ENCODE assay signal across 28 cellular contexts in the genomic region with DNA sequence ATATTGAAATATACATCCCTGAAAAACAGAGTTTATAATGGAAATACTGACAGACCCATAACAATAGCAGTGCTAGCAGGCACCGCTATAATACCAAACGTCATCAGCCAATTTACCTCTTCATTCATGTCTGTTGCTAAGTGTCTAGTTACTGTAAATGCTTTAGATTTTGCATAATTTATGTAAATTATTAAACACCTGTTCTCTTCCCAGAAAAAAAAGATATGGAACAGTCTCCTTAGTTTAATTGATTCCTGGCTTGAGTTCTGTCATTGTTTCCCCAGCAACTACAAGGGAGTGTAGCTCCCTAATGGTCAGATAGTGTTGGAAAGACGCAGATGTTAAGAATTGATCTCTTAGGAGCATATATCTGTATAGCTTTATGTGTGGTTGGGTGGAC.
"Had no signal": no experiment of that assay in that cellular context is flagged by ENCODE, and none has a peak within 500 bp of the region (broad histone marks: within the 10 kb centered on the region; RNA-seq: fewer than 3 reads in every experiment).

No MANE protein-coding gene starts in this region.

- DNase-seq: Kasumi-1, KG1, MG63, NCI-H1092, NCI-H1417 treated with DMSO at 0.1 percent for 48 hours, NCI-H1436 treated with DMSO at 0.1 percent for 48 hours, NCI-H1694 treated with DMSO at 0.1 percent for 48 hours, NCI-H187 treated with DMSO at 0.1 percent for 48 hours, NCI-H2029, NCI-H2081, NCI-H2171 treated with DMSO at 0.1 percent for 48 hours, NCI-H2227 treated with DMSO at 0.1 percent for 48 hours, NCI-H345, NCI-H446, NCI-H510A treated with DMSO at 0.1 percent for 48 hours, NCI-H524 treated with DMSO at 0.1 percent for 48 hours, NCI-H774, PC-9, SHP77, SIG-M5, SJCRH30, T-cell had no signal

- ATAC-seq: K562, Panc1, Right ventricle myocardium inferior, SK-N-SH treated with all-trans-retinoic acid at 6 μM for 48 hours, T-cell had no signal

- H3K9me3 ChIP-seq: MG63, SJCRH30 had no signal

- H3K27ac ChIP-seq: PC-9, RWPE1, SJCRH30, SK-N-MC had no signal

- H3K36me3 ChIP-seq: MG63, SJCRH30 had no signal

- H3K27me3 ChIP-seq: MG63, SJCRH30 had no signal

- H3K4me3 ChIP-seq: K562, MG63, PC-9, SJCRH30, SK-N-MC had no signal

- H3K4me1 ChIP-seq: SJCRH30 had no signal
